ENCODE assay signal across 1 cellular context in the genomic region with DNA sequence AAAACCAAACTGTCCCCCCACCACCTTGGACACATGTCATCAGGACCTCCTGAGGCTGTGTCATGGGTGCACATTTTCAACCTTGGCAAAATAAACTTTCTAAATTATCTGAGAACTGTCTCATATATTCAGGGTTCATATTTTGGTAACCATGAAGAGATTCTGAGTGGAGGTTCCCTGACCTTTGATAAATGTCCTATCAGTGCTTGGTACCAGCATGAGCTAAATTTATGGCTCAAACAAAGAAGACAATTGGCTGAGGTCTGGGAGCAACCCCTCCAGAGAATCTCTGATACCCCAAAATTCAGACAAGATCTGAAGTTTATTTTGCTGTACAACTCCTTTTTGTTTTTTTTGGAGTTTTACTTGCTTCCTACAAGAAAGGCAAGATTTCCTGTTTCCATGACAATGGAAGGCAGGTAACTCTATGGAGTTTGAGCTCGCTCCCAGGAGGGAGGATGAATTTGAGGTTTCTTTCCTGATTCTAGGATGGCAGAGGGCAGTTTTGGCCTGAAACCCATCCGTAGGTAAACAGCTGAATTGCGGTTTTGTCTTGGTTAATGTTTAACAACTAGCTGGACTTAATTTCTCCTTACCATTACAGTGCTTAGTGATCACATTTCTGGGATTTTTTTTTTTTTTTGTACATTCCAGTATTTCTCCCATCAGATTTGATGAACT.
TF ChIP-seq lines count a peak whose summit lies in the region.

No MANE protein-coding gene starts in this region.

TF ChIP-seq in WTC11, 78 proteins besides CTCF, POLR2A, EP300 and RAD21 (continued from another document):
- TF ChIP-seq, protein P1, sequence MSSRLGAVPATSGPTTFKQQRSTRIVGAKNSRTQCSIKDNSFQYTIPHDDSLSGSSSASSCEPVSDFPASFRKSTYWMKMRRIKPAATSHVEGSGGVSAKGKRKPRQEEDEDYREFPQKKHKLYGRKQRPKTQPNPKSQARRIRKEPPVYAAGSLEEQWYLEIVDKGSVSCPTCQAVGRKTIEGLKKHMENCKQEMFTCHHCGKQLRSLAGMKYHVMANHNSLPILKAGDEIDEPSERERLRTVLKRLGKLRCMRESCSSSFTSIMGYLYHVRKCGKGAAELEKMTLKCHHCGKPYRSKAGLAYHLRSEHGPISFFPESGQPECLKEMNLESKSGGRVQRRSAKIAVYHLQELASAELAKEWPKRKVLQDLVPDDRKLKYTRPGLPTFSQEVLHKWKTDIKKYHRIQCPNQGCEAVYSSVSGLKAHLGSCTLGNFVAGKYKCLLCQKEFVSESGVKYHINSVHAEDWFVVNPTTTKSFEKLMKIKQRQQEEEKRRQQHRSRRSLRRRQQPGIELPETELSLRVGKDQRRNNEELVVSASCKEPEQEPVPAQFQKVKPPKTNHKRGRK (CRISPR knock-in tag; IDR thresholded peaks at IDR 0.05; ENCODE audit: borderline replicate concordance) = no peak
- TF ChIP-seq, protein P2, sequence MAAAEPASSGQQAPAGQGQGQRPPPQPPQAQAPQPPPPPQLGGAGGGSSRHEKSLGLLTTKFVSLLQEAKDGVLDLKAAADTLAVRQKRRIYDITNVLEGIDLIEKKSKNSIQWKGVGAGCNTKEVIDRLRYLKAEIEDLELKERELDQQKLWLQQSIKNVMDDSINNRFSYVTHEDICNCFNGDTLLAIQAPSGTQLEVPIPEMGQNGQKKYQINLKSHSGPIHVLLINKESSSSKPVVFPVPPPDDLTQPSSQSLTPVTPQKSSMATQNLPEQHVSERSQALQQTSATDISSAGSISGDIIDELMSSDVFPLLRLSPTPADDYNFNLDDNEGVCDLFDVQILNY (CRISPR knock-in tag; IDR thresholded peaks at IDR 0.05) = no peak
- TF ChIP-seq ZNF138 (CRISPR knock-in tag; conservative IDR thresholded peaks at IDR 0.05) (no peak), ZNF232 (CRISPR knock-in tag; IDR thresholded peaks at IDR 0.05) (no peak), ZNF121 (CRISPR knock-in tag; IDR thresholded peaks at IDR 0.05) (no peak), ZSCAN18 (CRISPR knock-in tag; IDR thresholded peaks at IDR 0.05) (no peak), GRHL2 (CRISPR knock-in tag; IDR thresholded peaks at IDR 0.05; ENCODE audit: insufficient replicate concordance, severe bottlenecking) (no peak), JUN (CRISPR knock-in tag; IDR thresholded peaks at IDR 0.05) (no peak), OVOL2 (CRISPR knock-in tag; IDR thresholded peaks at IDR 0.05; ENCODE audit: borderline replicate concordance) (no peak), ATF1 (CRISPR knock-in tag; IDR thresholded peaks at IDR 0.05) (no peak)
- TF ChIP-seq, protein P3, sequence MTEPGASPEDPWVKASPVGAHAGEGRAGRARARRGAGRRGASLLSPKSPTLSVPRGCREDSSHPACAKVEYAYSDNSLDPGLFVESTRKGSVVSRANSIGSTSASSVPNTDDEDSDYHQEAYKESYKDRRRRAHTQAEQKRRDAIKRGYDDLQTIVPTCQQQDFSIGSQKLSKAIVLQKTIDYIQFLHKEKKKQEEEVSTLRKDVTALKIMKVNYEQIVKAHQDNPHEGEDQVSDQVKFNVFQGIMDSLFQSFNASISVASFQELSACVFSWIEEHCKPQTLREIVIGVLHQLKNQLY (CRISPR knock-in tag; IDR thresholded peaks at IDR 0.05) = no peak
- TF ChIP-seq, protein P4, sequence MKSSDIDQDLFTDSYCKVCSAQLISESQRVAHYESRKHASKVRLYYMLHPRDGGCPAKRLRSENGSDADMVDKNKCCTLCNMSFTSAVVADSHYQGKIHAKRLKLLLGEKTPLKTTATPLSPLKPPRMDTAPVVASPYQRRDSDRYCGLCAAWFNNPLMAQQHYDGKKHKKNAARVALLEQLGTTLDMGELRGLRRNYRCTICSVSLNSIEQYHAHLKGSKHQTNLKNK (CRISPR knock-in tag; IDR thresholded peaks at IDR 0.05) = no peak
